22 cellular contexts compared by ENCODE assay signal in genomic region chr3:50169232-50169631, GRCh38. TPM values are rescaled to one million over a fixed set of nuclear protein-coding genes. Genes with fewer than 3 reads are reported as not detected.
DNase-seq lines count a peak whose midpoint lies in the region; ATAC-seq and TF ChIP-seq lines count a peak whose summit lies in the region.
"Had no signal": no experiment of that assay in that cellular context is flagged by ENCODE, and none has a peak within 500 bp of the region (broad histone marks: within the 10 kb centered on the region; RNA-seq: fewer than 3 reads in every experiment).

No MANE protein-coding gene starts in this region.

- peaks cover 0 to 8% (median 6%) of the 10 kb centered on the region in 4 donors for H3K36me3 ChIP-seq in esophagus muscularis mucosa
- no peaks in the 10 kb centered on the region for H3K36me3 ChIP-seq in gastrocnemius medialis

- intact Hi-C loops in right cardiac atrium (cut with DNase I) (no loop called here), left ventricle myocardium superior (cut with micrococcal nuclease) (no loop called here), esophagus muscularis mucosa (cut with DNase I) (no loop called here), gastrocnemius medialis (cut with DNase I; ENCODE audit: low total_unique reads) (no loop called here), sciatic nerve (cut with DNase I) (no loop called here)

- in situ Hi-C loops in gastrocnemius medialis (cut with MboI; ENCODE audit: low sequenced_read_pairs in 4 of 4) (no loop called here), KBM-7 (cut with MboI; ENCODE audit: low pct_unique_long_range_greater_than_20kb, low sequenced_read_pairs) (no loop called here)

- TF ChIP-seq EP300 in esophagus muscularis mucosa (IDR thresholded peaks at IDR 0.05): no peak

- 60% methylated on average over 7 of the region's 7 CpGs for WGBS in right cardiac atrium
- WGBS in esophagus muscularis mucosa: no CpG with 5 or more reads among the region's 7 CpGs

- H3K4me3 ChIP-seq in right cardiac atrium (ENCODE audit: low read length): no peak overlapping the region
- H3K4me3 ChIP-seq in esophagus muscularis mucosa: no peak overlapping the region
- no peak overlapping the region for H3K4me3 ChIP-seq in gastrocnemius medialis

- H3K4me1 ChIP-seq in right cardiac atrium (ENCODE audit: control insufficient read depth, insufficient read depth, low read length): peaks cover 28% of the 10 kb centered on the region
- H3K4me1 ChIP-seq in esophagus muscularis mucosa: peaks cover 68 to 83% (median 79%) of the 10 kb centered on the region in 4 donors
- H3K4me1 ChIP-seq in gastrocnemius medialis: peaks cover 84 to 88% of the 10 kb centered on the region in 2 donors

- TF ChIP-seq POLR2A in esophagus muscularis mucosa (IDR thresholded peaks at IDR 0.05; ENCODE audit: low read depth) (no peak), gastrocnemius medialis (IDR thresholded peaks at IDR 0.05) (no peak)

- H3K27me3 ChIP-seq in right cardiac atrium (ENCODE audit: control insufficient read depth, insufficient read depth) (no peaks in the 10 kb centered on the region), esophagus muscularis mucosa (no peaks in the 10 kb centered on the region), gastrocnemius medialis (no peaks in the 10 kb centered on the region)

- H3K27ac ChIP-seq in right cardiac atrium (ENCODE audit: low read length) (peak overlapping the region; percentile 47), esophagus muscularis mucosa (replicated peaks in 1 of 4) (peak overlapping the region; percentile 22 to 87 (median 70)), gastrocnemius medialis (peak overlapping the region; percentile 75 to 82 (median 80))

- TF ChIP-seq CTCF in esophagus muscularis mucosa (IDR thresholded peaks at IDR 0.05) (no peak), gastrocnemius medialis (IDR thresholded peaks at IDR 0.05 in 4 of 5, conservative IDR thresholded peaks at IDR 0.05 in 1 of 5) (no peak)

- DNase-seq in right cardiac atrium (no peak), left ventricle myocardium superior (no peak), esophagus muscularis mucosa (ENCODE audit: extremely low spot score) (no peak), gastrocnemius medialis (no peak), sciatic nerve (ENCODE audit: low spot score) (no peak), KBM-7 (no peak), NCI-H510A treated with DMSO at 0.1 percent for 48 hours (lab: John Stamatoyannopoulos, UW) (no peak), T-helper 9 cell (no peak)
- DNase-seq: activated naive CD4-positive, alpha-beta T cell treated with anti-CD3 and anti-CD28 coated beads, Interleukin-2, amount 50 U/mL, for 16 hours; activated T-cell treated with anti-CD3 and anti-CD28 coated beads, Interleukin-2, amount 50 U/mL, for 72 hours; aorta; CD4-positive, CD25-positive, alpha-beta regulatory T cell; effector memory CD4-positive, alpha-beta T cell; GDM1; HCEC 1CT; NCI-H1417; NCI-H524; stimulated activated CD4-positive, alpha-beta T cell treated with anti-CD3 and anti-CD28 coated beads, Interleukin-1b, Interleukin-23, amount 100 ng/mL, for 48 hours; stimulated activated naive CD4-positive, alpha-beta T cell had no signal

- ATAC-seq in right cardiac atrium (no peak), left ventricle myocardium superior (no peak), gastrocnemius medialis (no peak), sciatic nerve (no peak)
- ATAC-seq: activated T-cell treated with anti-CD3 and anti-CD28 coated beads, Interleukin-2, amount 50 U/mL, for 72 hours had no signal

- H3K9me3 ChIP-seq in right cardiac atrium (ENCODE audit: control insufficient read depth, low read length): no peaks in the 10 kb centered on the region
- no peaks in the 10 kb centered on the region for H3K9me3 ChIP-seq in esophagus muscularis mucosa
- H3K9me3 ChIP-seq in gastrocnemius medialis: no peaks in the 10 kb centered on the region

RNA-seq across cellular contexts. Expression of gene SEMA3F, which starts 14.1 kb away (rescaled TPM):
- 10 to 100 TPM in 2 of 4 donors, 1 to 10 TPM in 2; 7.3 to 15.2 (median 9.4) TPM for total RNA-seq in right cardiac atrium
- 10.2 TPM for polyA plus RNA-seq in right cardiac atrium
- 11.4 TPM for total RNA-seq in left ventricle myocardium superior
- total RNA-seq in esophagus muscularis mucosa: 10 to 100 TPM; 11.9 to 46.5 (median 23.3) TPM
- total RNA-seq in gastrocnemius medialis: 10 to 100 TPM in 1 of 4 donors, 1 to 10 TPM in 3; 5.2 to 40.1 (median 7.5) TPM
- 29.3 TPM for total RNA-seq in sciatic nerve
- polyA plus RNA-seq: CD4-positive, CD25-positive, alpha-beta regulatory T cell had no signal

RNA-seq across cellular contexts. Expression of gene GNAT1, which starts 22.2 kb away (rescaled TPM):
- total RNA-seq in right cardiac atrium: not detected
- not detected for polyA plus RNA-seq in right cardiac atrium
- not detected for total RNA-seq in left ventricle myocardium superior
- not detected for total RNA-seq in esophagus muscularis mucosa
- total RNA-seq in gastrocnemius medialis: not detected
- total RNA-seq in sciatic nerve: not detected
- total RNA-seq: activated T-cell treated with anti-CD3 and anti-CD28 coated beads, Interleukin-2, amount 50 U/mL, for 72 hours; aorta; CD4-positive, CD25-positive, alpha-beta regulatory T cell; fibroblast of lung; lung microvascular endothelial cell; urinary bladder had no signal
- polyA plus RNA-seq: aorta; CD4-positive, CD25-positive, alpha-beta regulatory T cell; fibroblast of lung; urinary bladder had no signal

RNA-seq across cellular contexts. Expression of gene SLC38A3, which starts 35.8 kb away (rescaled TPM):
- 10 to 100 TPM in 1 of 4 donors, 1 to 10 TPM in 3; 5.0 to 10.4 (median 8.9) TPM for total RNA-seq in right cardiac atrium
- 5.4 TPM for polyA plus RNA-seq in right cardiac atrium
- total RNA-seq in left ventricle myocardium superior: 10.4 TPM
- total RNA-seq in esophagus muscularis mucosa: under 1 TPM in 2 of 4 donors, not detected in 2; 0.11 to 0.39 TPM
- 1 to 10 TPM; 1.9 to 8.9 (median 5.0) TPM for total RNA-seq in gastrocnemius medialis
- total RNA-seq in sciatic nerve: 2.5 TPM
- total RNA-seq: activated T-cell treated with anti-CD3 and anti-CD28 coated beads, Interleukin-2, amount 50 U/mL, for 72 hours; CD4-positive, CD25-positive, alpha-beta regulatory T cell; fibroblast of lung; lung microvascular endothelial cell had no signal
- polyA plus RNA-seq: CD4-positive, CD25-positive, alpha-beta regulatory T cell had no signal
